13 cellular contexts compared by ENCODE assay signal in the genomic region with DNA sequence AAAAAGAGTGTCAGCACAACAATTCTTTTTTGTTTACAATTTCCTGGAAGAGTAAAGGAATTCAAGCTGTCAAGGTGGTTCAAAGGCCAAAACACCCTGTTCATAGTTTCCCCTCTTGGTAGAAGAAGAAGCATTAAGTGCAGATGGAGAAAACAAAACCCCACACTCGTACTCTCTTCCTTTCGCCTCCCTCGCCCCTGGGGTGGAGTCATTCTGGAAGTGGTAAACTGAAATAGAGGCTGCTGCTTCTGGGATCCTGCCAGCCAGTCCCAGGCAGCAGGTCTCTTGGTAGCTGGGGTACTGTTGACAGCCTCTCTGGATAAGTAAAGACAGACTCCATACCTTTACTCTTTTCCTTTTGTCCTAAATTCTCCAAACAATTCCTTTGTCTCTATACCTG.
DNase-seq lines count a peak whose midpoint lies in the region; ATAC-seq and TF ChIP-seq lines count a peak whose summit lies in the region.
"Had no signal": no experiment of that assay in that cellular context is flagged by ENCODE, and none has a peak within 500 bp of the region (broad histone marks: within the 10 kb centered on the region; RNA-seq: fewer than 3 reads in every experiment).

No MANE protein-coding gene starts in this region.

- H3K27ac ChIP-seq in PC-9: no peak overlapping the region
- H3K27ac ChIP-seq: gastroesophageal sphincter had no signal

- ATAC-seq in GM18498 (IDR thresholded peaks at IDR 0.05; ENCODE audit: unreplicated experiment): no peak
- ATAC-seq: gastroesophageal sphincter had no signal

- TF ChIP-seq CTCF in Caco-2 (IDR thresholded peaks at IDR 0.05; ENCODE audit: insufficient read depth in 1 of 2, low read depth in 1 of 2, low read length in 1 of 2, severe bottlenecking in 1 of 2, unreplicated experiment in 1 of 2) (no peak), PC-9 (conservative IDR thresholded peaks at IDR 0.05) (no peak)

- H3K4me1 Mint-ChIP-seq in Caco-2 (ENCODE audit: low read depth, unreplicated experiment): peaks cover 53% of the 10 kb centered on the region
- H3K4me1 Mint-ChIP-seq in T-helper 1 cell treated with Interleukin-12 subunit alpha and Interleukin-12 subunit beta and Interleukin-4 antibody, amounts not matched to agents 30 μg/mL and 1 μg/mL, for 36 hours (ENCODE audit: low read depth): peaks cover 36% of the 10 kb centered on the region
- H3K4me1 Mint-ChIP-seq in activated naive CD4-positive, alpha-beta T cell treated with anti-CD3 and anti-CD28 coated beads, Interleukin-2, amount 50 U/mL, for 24 hours: peaks cover 81% of the 10 kb centered on the region
- H3K4me1 Mint-ChIP-seq: B cell, naive B cell had no signal

- peaks cover 30% of the 10 kb centered on the region for H3K36me3 Mint-ChIP-seq in Caco-2 (ENCODE audit: insufficient read depth, unreplicated experiment)
- H3K36me3 Mint-ChIP-seq in T-helper 1 cell treated with Interleukin-12 subunit alpha and Interleukin-12 subunit beta and Interleukin-4 antibody, amounts not matched to agents 30 μg/mL and 1 μg/mL, for 36 hours (ENCODE audit: low read depth): peaks cover 19% of the 10 kb centered on the region
- H3K36me3 Mint-ChIP-seq in activated naive CD4-positive, alpha-beta T cell treated with anti-CD3 and anti-CD28 coated beads, Interleukin-2, amount 50 U/mL, for 24 hours: peaks cover 17% of the 10 kb centered on the region

- peaks cover 26% of the 10 kb centered on the region for H3K9me3 Mint-ChIP-seq in Caco-2 (ENCODE audit: unreplicated experiment)
- H3K9me3 Mint-ChIP-seq in T-helper 1 cell treated with Interleukin-12 subunit alpha and Interleukin-12 subunit beta and Interleukin-4 antibody, amounts not matched to agents 30 μg/mL and 1 μg/mL, for 36 hours: peaks cover 15% of the 10 kb centered on the region
- H3K9me3 Mint-ChIP-seq in activated naive CD4-positive, alpha-beta T cell treated with anti-CD3 and anti-CD28 coated beads, Interleukin-2, amount 50 U/mL, for 24 hours: peaks cover 7% of the 10 kb centered on the region

- peak overlapping the region; percentile 10 for H3K27ac Mint-ChIP-seq in Caco-2 (ENCODE audit: unreplicated experiment)
- peak overlapping the region; percentile 92 for H3K27ac Mint-ChIP-seq in T-helper 1 cell treated with Interleukin-12 subunit alpha and Interleukin-12 subunit beta and Interleukin-4 antibody, amounts not matched to agents 30 μg/mL and 1 μg/mL, for 36 hours
- H3K27ac Mint-ChIP-seq in activated naive CD4-positive, alpha-beta T cell treated with anti-CD3 and anti-CD28 coated beads, Interleukin-2, amount 50 U/mL, for 24 hours: peak overlapping the region; percentile 100
- H3K27ac Mint-ChIP-seq: B cell, naive B cell had no signal

- no peaks in the 10 kb centered on the region for H3K79me2 ChIP-seq in PC-9 (ENCODE audit: low read depth)

- POLR2A ChIA-PET in Caco-2 (lab: Charles Lee): no interaction called here
- POLR2A ChIA-PET in PC-9 (lab: Charles Lee; ENCODE audit: unreplicated experiment): no interaction called here

- no peaks in the 10 kb centered on the region for H4K20me1 ChIP-seq in PC-9 (ENCODE audit: insufficient read depth)

- no peak for DNase-seq in Caco-2
- DNase-seq in stimulated activated CD4-positive, alpha-beta T cell treated with anti-CD3 and anti-CD28 coated beads, Interleukin-12 subunit alpha, Interleukin-12 subunit beta, amount 100 ng/mL, for 4 hours: peak; percentile 35
- no peak for DNase-seq in nucleus accumbens (lab: John Stamatoyannopoulos, UW)
- no peak for DNase-seq in PC-9
- no peak for DNase-seq in NCI-H128 (lab: John Stamatoyannopoulos, UW; ENCODE audit: unreplicated experiment)
- DNase-seq: Kasumi-1, naive B cell, NCI-H187 treated with DMSO at 0.1 percent for 48 hours had no signal

- H3K36me3 ChIP-seq in Caco-2 (ENCODE audit: control insufficient read depth, insufficient read depth, low read length) (no peaks in the 10 kb centered on the region), PC-9 (ENCODE audit: low read depth) (no peaks in the 10 kb centered on the region)
- H3K36me3 ChIP-seq: gastroesophageal sphincter had no signal

- H3K27me3 Mint-ChIP-seq in Caco-2 (ENCODE audit: insufficient read depth, unreplicated experiment): no peaks in the 10 kb centered on the region
- H3K27me3 Mint-ChIP-seq in T-helper 1 cell treated with Interleukin-12 subunit alpha and Interleukin-12 subunit beta and Interleukin-4 antibody, amounts not matched to agents 30 μg/mL and 1 μg/mL, for 36 hours (ENCODE audit: low read depth): no peaks in the 10 kb centered on the region
- H3K27me3 Mint-ChIP-seq in activated naive CD4-positive, alpha-beta T cell treated with anti-CD3 and anti-CD28 coated beads, Interleukin-2, amount 50 U/mL, for 24 hours: no peaks in the 10 kb centered on the region

- peaks cover 51% of the 10 kb centered on the region for H3K4me1 ChIP-seq in Caco-2
- peaks cover 21% of the 10 kb centered on the region for H3K4me1 ChIP-seq in PC-9 (replicated peaks; ENCODE audit: insufficient read depth)

- no peaks in the 10 kb centered on the region for H3K9me2 ChIP-seq in PC-9 (ENCODE audit: insufficient read depth)

- BruUV-seq in Caco-2 (replicated peaks; lab: Mats Ljungman, UMichigan) (no TSS peak), PC-9 (replicated peaks; lab: Mats Ljungman, UMichigan) (no TSS peak)

- H3K4me3 Mint-ChIP-seq in Caco-2 (ENCODE audit: unreplicated experiment): no peak overlapping the region
- H3K4me3 Mint-ChIP-seq in T-helper 1 cell treated with Interleukin-12 subunit alpha and Interleukin-12 subunit beta and Interleukin-4 antibody, amounts not matched to agents 30 μg/mL and 1 μg/mL, for 36 hours: peak overlapping the region; percentile 72
- H3K4me3 Mint-ChIP-seq in activated naive CD4-positive, alpha-beta T cell treated with anti-CD3 and anti-CD28 coated beads, Interleukin-2, amount 50 U/mL, for 24 hours: peak overlapping the region; percentile 67
- H3K4me3 Mint-ChIP-seq: B cell, naive B cell had no signal

- CTCF ChIA-PET in Caco-2 (lab: Charles Lee) (no interaction called here), PC-9 (lab: Charles Lee) (interaction anchor here (0.6 kb wide), 1 partner anchor 192 kb away, joined by 19 read pairs; no protein-coding TSS in a partner anchor)

- no peak overlapping the region for H3K4me3 ChIP-seq in Caco-2 (ENCODE audit: low read depth, low read length)
- no peak overlapping the region for H3K4me3 ChIP-seq in PC-9
- H3K4me3 ChIP-seq: gastroesophageal sphincter had no signal

- H3K4me2 ChIP-seq in PC-9: no peak overlapping the region

- intact Hi-C loops in Caco-2 (cut with micrococcal nuclease; ENCODE audit: unreplicated experiment): no loop called here
- intact Hi-C loops in PC-9 (cut with micrococcal nuclease; ENCODE audit: unreplicated experiment): no loop called here

- no peaks in the 10 kb centered on the region for H3K27me3 ChIP-seq in Caco-2 (replicated peaks; ENCODE audit: control insufficient read depth, insufficient read depth, low read length)
- no peaks in the 10 kb centered on the region for H3K27me3 ChIP-seq in PC-9 (ENCODE audit: insufficient read depth, low read depth)
- H3K27me3 ChIP-seq: gastroesophageal sphincter had no signal

- H3K9me3 ChIP-seq in Caco-2: peaks cover 12% of the 10 kb centered on the region
- H3K9me3 ChIP-seq in PC-9 (ENCODE audit: insufficient read depth, low read depth): peaks cover 13% of the 10 kb centered on the region
- H3K9me3 ChIP-seq: gastroesophageal sphincter had no signal

- H2AFZ ChIP-seq in PC-9: no peak overlapping the region

- peaks cover 20% of the 10 kb centered on the region for H3F3A ChIP-seq in PC-9 (ENCODE audit: insufficient read depth, low read depth)

Comparison
In these comparisons a context has a peak if more than half of its experiments do, and no peak if none do; other contexts are left out.
1. H3K27ac Mint-ChIP-seq: peak in every context shown above with its lines; median percentile 100 in activated naive CD4-positive, alpha-beta T cell treated with anti-CD3 and anti-CD28 coated beads, Interleukin-2, amount 50 U/mL, for 24 hours; 92 in T-helper 1 cell treated with Interleukin-12 subunit alpha and Interleukin-12 subunit beta and Interleukin-4 antibody, amounts not matched to agents 30 μg/mL and 1 μg/mL, for 36 hours; 10 in Caco-2.